ENCODE assay signal across 16 cellular contexts in the genomic region with DNA sequence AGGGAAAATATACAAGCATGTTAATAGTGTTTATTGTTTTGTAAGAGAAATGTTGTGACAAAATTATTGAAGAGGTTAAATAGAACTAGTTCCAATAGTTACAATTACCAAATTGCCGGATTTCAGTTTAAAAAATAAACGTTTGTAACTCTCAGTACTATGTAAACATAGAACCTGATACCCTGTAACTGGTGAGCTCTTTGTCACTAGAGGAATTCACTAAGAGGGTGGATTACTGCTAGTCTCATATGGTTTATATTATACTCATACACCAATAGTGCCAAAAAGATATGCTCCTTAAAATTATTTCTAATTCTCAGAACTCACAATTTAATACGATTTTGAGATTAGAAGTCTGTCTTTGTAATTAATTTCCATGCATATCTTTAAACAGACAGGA.
DNase-seq lines count a peak whose midpoint lies in the region; ATAC-seq lines count a peak whose summit lies in the region.
"Had no signal": no experiment of that assay in that cellular context is flagged by ENCODE, and none has a peak within 500 bp of the region (broad histone marks: within the 10 kb centered on the region; RNA-seq: fewer than 3 reads in every experiment).

No MANE protein-coding gene starts in this region.

- H3K36me3 Mint-ChIP-seq in stimulated activated naive B cell treated with anti-CD40 and anti-IgM and Interleukin-4, amounts not matched to agents 10 μg/mL and 1 μg/mL and 100 μg/mL, for 72 hours: no peaks in the 10 kb centered on the region
- H3K36me3 Mint-ChIP-seq: CD8-positive, alpha-beta T cell had no signal

- H3K9me3 Mint-ChIP-seq in stimulated activated naive B cell treated with anti-CD40 and anti-IgM and Interleukin-4, amounts not matched to agents 10 μg/mL and 1 μg/mL and 100 μg/mL, for 72 hours: no peaks in the 10 kb centered on the region
- H3K9me3 Mint-ChIP-seq: CD4-positive, alpha-beta T cell; CD8-positive, alpha-beta T cell had no signal

- H3K4me1 Mint-ChIP-seq in stimulated activated naive B cell treated with anti-CD40 and anti-IgM and Interleukin-4, amounts not matched to agents 10 μg/mL and 1 μg/mL and 100 μg/mL, for 72 hours: no peaks in the 10 kb centered on the region
- H3K4me1 Mint-ChIP-seq: B cell had no signal

- H3K4me3 Mint-ChIP-seq in stimulated activated naive B cell treated with anti-CD40 and anti-IgM and Interleukin-4, amounts not matched to agents 10 μg/mL and 1 μg/mL and 100 μg/mL, for 72 hours: no peak overlapping the region
- H3K4me3 Mint-ChIP-seq: B cell; CD4-positive, alpha-beta T cell; CD8-positive, alpha-beta T cell had no signal

- no peak for ATAC-seq in stimulated activated naive B cell treated with anti-CD40 and anti-IgM and Interleukin-4, amounts not matched to agents 10 μg/mL and 1 μg/mL and 100 μg/mL, for 72 hours (replicated peaks)
- ATAC-seq: A549; CD8-positive, alpha-beta T cell had no signal

- DNase-seq in DMS53 (lab: John Stamatoyannopoulos, UW): peak; percentile 11
- no peak for DNase-seq in DMS53 treated with DMSO at 0.1 percent for 48 hours (lab: John Stamatoyannopoulos, UW; ENCODE audit: unreplicated experiment)
- DNase-seq in dedifferentiated amniotic fluid mesenchymal stem cell (ENCODE audit: extremely low spot score): peak; percentile 53
- DNase-seq in fibroblast of peridontal ligament (ENCODE audit: extremely low read depth): peak; percentile 29
- no peak for DNase-seq in NCI-H774 (lab: John Stamatoyannopoulos, UW)
- no peak for DNase-seq in NCI-H526 treated with DMSO at 0.1 percent for 48 hours (lab: John Stamatoyannopoulos, UW)
- DNase-seq in stimulated activated naive B cell treated with anti-CD40 and anti-IgM and Interleukin-4, amounts not matched to agents 10 μg/mL and 1 μg/mL and 100 μg/mL, for 72 hours: no peak
- DNase-seq: AML-193; Caco-2; Calu3; CD4-positive, alpha-beta T cell; CD8-positive, alpha-beta T cell; DMS79 treated with DMSO at 0.1 percent for 48 hours; GF-D8 had no signal

- H3K27ac Mint-ChIP-seq in stimulated activated naive B cell treated with anti-CD40 and anti-IgM and Interleukin-4, amounts not matched to agents 10 μg/mL and 1 μg/mL and 100 μg/mL, for 72 hours: no peak overlapping the region
- H3K27ac Mint-ChIP-seq: B cell; CD4-positive, alpha-beta T cell; CD8-positive, alpha-beta T cell had no signal

- H3K27me3 Mint-ChIP-seq in stimulated activated naive B cell treated with anti-CD40 and anti-IgM and Interleukin-4, amounts not matched to agents 10 μg/mL and 1 μg/mL and 100 μg/mL, for 72 hours: peaks cover 9 to 10% of the 10 kb centered on the region in 2 donors

Comparison
In these comparisons a context has a peak if more than half of its experiments do, and no peak if none do; other contexts are left out.
1. DNase-seq: peak in DMS53 (single experiment), dedifferentiated amniotic fluid mesenchymal stem cell (single experiment) and fibroblast of peridontal ligament (single experiment); none in DMS53 treated with DMSO at 0.1 percent for 48 hours (single experiment), NCI-H774 (single experiment), NCI-H526 treated with DMSO at 0.1 percent for 48 hours (single experiment) and stimulated activated naive B cell treated with anti-CD40 and anti-IgM and Interleukin-4, amounts not matched to agents 10 μg/mL and 1 μg/mL and 100 μg/mL, for 72 hours (single experiment).